In genomic region chr5:151954271-151954670, GRCh38 we compare ENCODE assay signal across 35 cellular contexts. TPM values are rescaled to one million over a fixed set of nuclear protein-coding genes. Genes with fewer than 3 reads are reported as not detected.
"Had no signal": no experiment of that assay in that cellular context is flagged by ENCODE, and none has a peak within 500 bp of the region (broad histone marks: within the 10 kb centered on the region; RNA-seq: fewer than 3 reads in every experiment).

No MANE protein-coding gene starts in this region.

- ATAC-seq: activated CD4-positive, CD25-positive, alpha-beta regulatory T cell treated with anti-CD3 and anti-CD28 coated beads, Interleukin-2, amount 50 U/mL, for 24 hours; activated CD8-positive, alpha-beta T cell treated with anti-CD3 and anti-CD28 coated beads for 36 hours; body of pancreas; K562; PC-3; Right ventricle myocardium inferior had no signal

- H3K36me3 Mint-ChIP-seq: activated naive CD4-positive, alpha-beta T cell treated with anti-CD3 and anti-CD28 coated beads, Interleukin-2, amount 50 U/mL, for 24 hours had no signal

- DNase-seq: activated CD4-positive, alpha-beta T cell treated with anti-CD3 and anti-CD28 coated beads for 48 hours; activated CD4-positive, alpha-beta T cell treated with anti-CD3 and anti-CD28 coated beads, Interleukin-2, amount 50 U/mL, for 4 hours; activated CD8-positive, alpha-beta T cell treated with anti-CD3 and anti-CD28 coated beads for 36 hours; activated gamma-delta T cell; activated naive CD4-positive, alpha-beta T cell treated with Interleukin-2 at 50 U/mL for 16 hours; activated T-cell treated with anti-CD3 and anti-CD28 coated beads, Interleukin-2, amount 50 U/mL, for 24 hours; adrenal gland; body of pancreas; NCI-H1105; NCI-H1417 treated with DMSO at 0.1 percent for 48 hours; NCI-H187 treated with DMSO at 0.1 percent for 48 hours; NCI-H2081; NCI-H2171 treated with DMSO at 0.1 percent for 48 hours; NCI-H2227 treated with DMSO at 0.1 percent for 48 hours; NCI-H446; NCI-H510A treated with DMSO at 0.1 percent for 48 hours; NCI-H69; NK-92 treated with Interleukin-12 subunit alpha and Interleukin-12 subunit beta, amount 100 ng/mL, for 24 hours; PC-3; Peyer's patch; SIG-M5; SW 1271; T-helper 1 cell; T1000 had no signal

- H3K27me3 Mint-ChIP-seq: activated naive CD4-positive, alpha-beta T cell treated with anti-CD3 and anti-CD28 coated beads, Interleukin-2, amount 50 U/mL, for 24 hours; activated T-cell treated with anti-CD3 and anti-CD28 coated beads, Interleukin-2, amount 50 U/mL, for 24 hours had no signal

- H3K27ac ChIP-seq: adrenal gland, body of pancreas, breast epithelium, Peyer's patch, RWPE1 had no signal

- H3K4me1 ChIP-seq: adrenal gland, body of pancreas, breast epithelium, Peyer's patch had no signal

- H3K9me3 ChIP-seq: adrenal gland, body of pancreas, breast epithelium, Peyer's patch had no signal

- H3K4me3 ChIP-seq: adrenal gland, body of pancreas, breast epithelium, K562, Peyer's patch had no signal

- H3K36me3 ChIP-seq: adrenal gland, breast epithelium, Peyer's patch had no signal

- H3K27me3 ChIP-seq: adrenal gland, body of pancreas, breast epithelium, Peyer's patch had no signal

- H3K4me3 Mint-ChIP-seq: activated CD8-positive, alpha-beta T cell treated with anti-CD3 and anti-CD28 coated beads for 36 hours; activated naive CD4-positive, alpha-beta T cell treated with anti-CD3 and anti-CD28 coated beads, Interleukin-2, amount 50 U/mL, for 24 hours; activated T-cell treated with anti-CD3 and anti-CD28 coated beads, Interleukin-2, amount 50 U/mL, for 24 hours had no signal

- H3K27ac Mint-ChIP-seq: activated CD8-positive, alpha-beta T cell treated with anti-CD3 and anti-CD28 coated beads for 36 hours; activated naive CD4-positive, alpha-beta T cell treated with anti-CD3 and anti-CD28 coated beads, Interleukin-2, amount 50 U/mL, for 24 hours; activated T-cell treated with anti-CD3 and anti-CD28 coated beads, Interleukin-2, amount 50 U/mL, for 24 hours; activated T-helper 2 cell treated with anti-CD3 and anti-CD28 coated beads, Interferon-gamma antibody, Interleukin-2, Interleukin-4, amounts not matched to agents 10 μg/mL and 5 μg/mL and 100 μg/mL, durations not matched to agents 14 hours and 24 hours and 36 hours had no signal

RNA-seq across cellular contexts. Expression of gene GLRA1, which starts 29.6 kb away (rescaled TPM):
- total RNA-seq: activated CD8-positive, alpha-beta T cell treated with anti-CD3 and anti-CD28 coated beads for 36 hours; activated T-helper 2 cell treated with anti-CD3 and anti-CD28 coated beads, Interferon-gamma antibody, Interleukin-2, Interleukin-4, amounts not matched to agents 10 μg/mL and 5 μg/mL and 100 μg/mL, durations not matched to agents 14 hours and 24 hours and 36 hours; astrocyte; body of pancreas; breast epithelium; cardiac septum; K562; M059J; PC-3; Peyer's patch; Right ventricle myocardium inferior; T-helper 2 cell treated with Interferon-gamma antibody and Interleukin-4, amounts not matched to agents 100 ng/mL and 5 ng/mL, for 36 hours had no signal
- polyA plus RNA-seq: K562 had no signal
